ENCODE assay signal across 7 cellular contexts in the genomic region with DNA sequence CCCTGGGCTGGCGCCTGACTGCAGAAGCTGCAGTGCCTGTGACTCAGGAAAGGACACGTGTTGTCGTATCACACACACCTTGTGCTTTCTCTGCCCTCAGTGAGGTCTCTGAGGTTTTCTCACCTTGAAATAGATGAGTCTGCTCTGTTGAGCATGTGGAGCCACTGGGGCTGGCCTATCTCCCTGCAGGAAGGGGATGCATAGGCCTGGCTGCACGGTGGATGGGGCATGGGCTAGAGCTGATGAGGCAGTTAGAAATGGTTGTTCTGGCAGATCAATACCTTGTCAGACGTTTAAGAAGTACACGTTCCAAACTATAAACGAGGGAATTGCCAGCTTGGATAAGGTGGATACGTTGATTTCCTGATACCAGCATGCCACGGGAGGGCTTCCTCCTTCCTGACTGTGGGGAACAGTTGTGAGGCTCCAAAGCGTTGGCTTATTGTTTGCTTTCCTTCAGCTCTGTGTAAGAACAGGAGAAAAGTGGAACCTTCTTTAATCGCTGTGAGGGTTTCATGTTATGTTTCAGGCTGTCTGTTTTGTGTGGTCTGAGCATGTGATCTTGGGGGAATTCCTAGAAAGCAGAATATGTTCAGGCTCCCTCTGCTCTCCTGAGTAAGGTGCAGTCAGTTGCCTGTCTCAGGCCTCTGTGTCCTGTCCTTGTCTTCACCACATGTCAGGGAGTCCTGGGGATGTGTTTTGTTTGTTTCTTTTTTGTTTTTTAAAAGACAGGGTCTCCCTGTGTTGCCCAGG. TPM values are rescaled to one million over a fixed set of nuclear protein-coding genes. Genes with fewer than 3 reads are reported as not detected.
DNase-seq lines count a peak whose midpoint lies in the region; ATAC-seq and TF ChIP-seq lines count a peak whose summit lies in the region.

No MANE protein-coding gene starts in this region.

- no peaks in the 10 kb centered on the region for H3K27me3 Mint-ChIP-seq in activated naive CD4-positive, alpha-beta T cell treated with anti-CD3 and anti-CD28 coated beads, Interleukin-2, amount 50 U/mL, for 24 hours
- H3K27me3 Mint-ChIP-seq in Calu3 (ENCODE audit: unreplicated experiment), result no peaks in the 10 kb centered on the region

- no peaks in the 10 kb centered on the region for H3K36me3 Mint-ChIP-seq in activated naive CD4-positive, alpha-beta T cell treated with anti-CD3 and anti-CD28 coated beads, Interleukin-2, amount 50 U/mL, for 24 hours
- H3K36me3 Mint-ChIP-seq in Calu3 (ENCODE audit: insufficient read depth, unreplicated experiment), result peaks cover 15% of the 10 kb centered on the region

- TF ChIP-seq CTCF in Calu3 (IDR thresholded peaks at IDR 0.05; ENCODE audit: unreplicated experiment), result no peak

- DNase-seq in stimulated activated CD8-positive, alpha-beta memory T cell treated with anti-CD3 and anti-CD28 coated beads, Interleukin-7, amount 100 ng/mL, for 24 hours (ENCODE audit: low read depth), result peak; percentile 7
- DNase-seq in Calu3 (no peak), NCI-H2196 (lab: John Stamatoyannopoulos, UW; ENCODE audit: unreplicated experiment) (no peak)

- peaks cover 16% of the 10 kb centered on the region for H3K4me1 Mint-ChIP-seq in activated naive CD4-positive, alpha-beta T cell treated with anti-CD3 and anti-CD28 coated beads, Interleukin-2, amount 50 U/mL, for 24 hours
- no peaks in the 10 kb centered on the region for H3K4me1 Mint-ChIP-seq in Calu3 (ENCODE audit: low read depth, unreplicated experiment)

- intact Hi-C loops in Calu3 (cut with micrococcal nuclease; ENCODE audit: unreplicated experiment), result no loop called here

- CTCF ChIA-PET in Calu3 (lab: Charles Lee), result no interaction called here

- peak overlapping the region; percentile 24 for H3K4me3 Mint-ChIP-seq in activated naive CD4-positive, alpha-beta T cell treated with anti-CD3 and anti-CD28 coated beads, Interleukin-2, amount 50 U/mL, for 24 hours
- H3K4me3 Mint-ChIP-seq in Calu3 (ENCODE audit: low read depth, unreplicated experiment), result no peak overlapping the region

- BruUV-seq in Calu3 (replicated peaks; lab: Mats Ljungman, UMichigan), result no TSS peak

- H3K9me3 Mint-ChIP-seq in activated naive CD4-positive, alpha-beta T cell treated with anti-CD3 and anti-CD28 coated beads, Interleukin-2, amount 50 U/mL, for 24 hours, result no peaks in the 10 kb centered on the region
- H3K9me3 Mint-ChIP-seq in Calu3 (ENCODE audit: low read depth, unreplicated experiment), result no peaks in the 10 kb centered on the region

- peak; percentile 56 for ATAC-seq in GM19372 (IDR thresholded peaks at IDR 0.05; ENCODE audit: low read depth, unreplicated experiment)
- peak; percentile 60 for ATAC-seq in HG03571 (IDR thresholded peaks at IDR 0.05; ENCODE audit: unreplicated experiment)
- ATAC-seq in GM19397 (IDR thresholded peaks at IDR 0.05; ENCODE audit: unreplicated experiment), result no peak

- H3K27ac Mint-ChIP-seq in activated naive CD4-positive, alpha-beta T cell treated with anti-CD3 and anti-CD28 coated beads, Interleukin-2, amount 50 U/mL, for 24 hours, result peak overlapping the region; percentile 14
- H3K27ac Mint-ChIP-seq in Calu3 (ENCODE audit: unreplicated experiment), result no peak overlapping the region

RNA-seq across cellular contexts. Expression of a gene that starts 44.8 kb away (rescaled TPM):
- total RNA-seq in Calu3 (2022), result 32.2 and 34.3 TPM in 2 replicates

RNA-seq across cellular contexts. Expression of a gene that starts 45.0 kb away (rescaled TPM):
- total RNA-seq in Calu3 (2022), result 23.4 and 28.2 TPM in 2 replicates
